In the genomic region with DNA sequence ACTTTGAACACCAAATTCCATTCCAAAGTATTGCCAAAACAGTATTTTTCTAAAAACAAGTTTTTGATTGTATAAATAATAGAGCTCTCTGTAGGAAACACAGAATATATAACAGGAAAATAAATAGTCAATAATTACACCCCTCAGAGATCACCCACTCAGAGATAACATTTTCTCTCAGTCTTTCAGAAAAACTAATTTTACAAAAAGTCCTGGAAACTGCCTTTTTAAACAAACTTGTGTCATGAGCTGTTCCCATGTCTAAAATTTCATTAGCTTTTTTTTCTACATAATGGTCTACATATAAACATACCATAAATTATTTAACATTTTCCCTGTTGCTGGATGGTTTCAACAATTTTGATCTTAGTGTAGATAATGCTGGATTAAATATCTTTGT, we compare ENCODE assay signal across 11 cellular contexts. TPM values are rescaled to one million over a fixed set of nuclear protein-coding genes. Genes with fewer than 3 reads are reported as not detected.
DNase-seq lines count a peak whose midpoint lies in the region; ATAC-seq, FAIRE-seq and TF ChIP-seq lines count a peak whose summit lies in the region.
"Had no signal": no experiment of that assay in that cellular context is flagged by ENCODE, and none has a peak within 500 bp of the region (broad histone marks: within the 10 kb centered on the region; RNA-seq: fewer than 3 reads in every experiment).

No MANE protein-coding gene starts in this region.

- CTCF ChIA-PET in HepG2 (lab: Yijun Ruan, JAX; ENCODE audit: low intra/inter-chr PET ratio, low total read pairs) (no interaction called here), WTC11 (lab: Charles Lee) (interaction anchor here (1.4 kb wide), 1 partner anchor 101 kb away, joined by 3 read pairs; no protein-coding TSS in a partner anchor)

- no peaks in the 10 kb centered on the region for H4K20me1 ChIP-seq in HepG2 (ENCODE audit: insufficient read depth, low read length)

- ATAC-seq in HepG2 (no peak), right lobe of liver (no peak), WTC11 (no peak), GM21360 (IDR thresholded peaks at IDR 0.05; ENCODE audit: unreplicated experiment) (no peak)

- peaks cover 3% of the 10 kb centered on the region; the same call in 1 of the 2 replicates for H3K27me3 Mint-ChIP-seq in WTC11 (ENCODE audit: low read depth)

- H3K36me3 Mint-ChIP-seq in WTC11, result peaks cover under 1% of the 10 kb centered on the region; the same call in 1 of the 2 replicates

- H3K79me2 ChIP-seq in HepG2 (ENCODE audit: insufficient read depth, low read length), result peaks cover 20% of the 10 kb centered on the region

- H3K27ac ChIP-seq in HepG2 (ENCODE audit: extremely low read length, insufficient read depth, low read length), result peak overlapping the region; percentile 96
- peak overlapping the region in 1 of 3 donors; percentile 87 for H3K27ac ChIP-seq in right lobe of liver
- H3K27ac ChIP-seq in muscle layer of duodenum (ENCODE audit: low read length), result peak overlapping the region; percentile 82

- H3K27me3 ChIP-seq in HepG2 (ENCODE audit: control insufficient read depth in 1 of 2, insufficient read depth in 2 of 2, low read length in 2 of 2), result no peaks in the 10 kb centered on the region; a peak in 1 of 5 replicates
- no peaks in the 10 kb centered on the region for H3K27me3 ChIP-seq in right lobe of liver
- H3K27me3 ChIP-seq in muscle layer of duodenum (ENCODE audit: low read depth, low read length), result no peaks in the 10 kb centered on the region
- H3K27me3 ChIP-seq: BE2C had no signal

- peaks cover 44% of the 10 kb centered on the region for H3K4me1 ChIP-seq in HepG2 (ENCODE audit: insufficient read depth, low read length)
- H3K4me1 ChIP-seq in right lobe of liver, result peaks cover 0 to 5% (median 0%) of the 10 kb centered on the region in 4 donors
- H3K4me1 ChIP-seq in muscle layer of duodenum (ENCODE audit: control insufficient read depth in 1 of 2, insufficient read depth in 2 of 2, low read length in 2 of 2), result peaks cover 4 to 7% of the 10 kb centered on the region in 2 donors

- in situ Hi-C loops in HepG2 (cut with HindIII; ENCODE audit: extremely low pct_ligation_motif_present, low pct_unique_long_range_greater_than_20kb), result no loop called here

- peaks cover 23% of the 10 kb centered on the region for H3K4me1 Mint-ChIP-seq in WTC11

- POLR2A ChIA-PET in HepG2 (lab: Yijun Ruan, JAX), result interaction anchor here (1.8 to 2.9 kb wide), 3 partner anchors 39 to 424 kb away, joined by 6 to 15 read pairs (median 13); a partner anchor contains a TSS
- POLR2A ChIA-PET in WTC11 (lab: Charles Lee), result interaction anchor here (1.0 kb wide), 1 partner anchor 424 kb away, joined by 3 read pairs; a partner anchor contains a TSS

- H2AFZ ChIP-seq in HepG2 (ENCODE audit: low read length), result no peak overlapping the region

- H3K9me3 ChIP-seq in HepG2 (ENCODE audit: low read length) (no peaks in the 10 kb centered on the region), right lobe of liver (no peaks in the 10 kb centered on the region), muscle layer of duodenum (ENCODE audit: control insufficient read depth in 1 of 2, low read length in 2 of 2) (no peaks in the 10 kb centered on the region)
- H3K9me3 ChIP-seq: BE2C had no signal

- no peak for TF ChIP-seq CTCF in HepG2 (CRISPR knock-in tag; IDR thresholded peaks at IDR 0.05)
- TF ChIP-seq CTCF in right lobe of liver (IDR thresholded peaks at IDR 0.05), result no peak
- no peak for TF ChIP-seq CTCF in WTC11 (IDR thresholded peaks at IDR 0.05)

- FAIRE-seq in HepG2 (lab: Jason Lieb, UNC), result no peak
- FAIRE-seq: H54 had no signal

- H3K9me3 Mint-ChIP-seq in WTC11, result no peaks in the 10 kb centered on the region

- TF ChIP-seq EP300 in HepG2 (IDR thresholded peaks at IDR 0.05; ENCODE audit: low read depth in 2 of 2, low read length in 2 of 2) (no peak), HepG2 (CRISPR knock-in tag; IDR thresholded peaks at IDR 0.05; ENCODE audit: borderline replicate concordance) (no peak)

- H3K36me3 ChIP-seq in HepG2 (replicated peaks in 1 of 2; ENCODE audit: control insufficient read depth in 1 of 2, insufficient read depth in 2 of 2, low read length in 2 of 2) (peaks cover 0 to under 1% of the 10 kb centered on the region in 2 experiments; a peak in 1 of 5 replicates), right lobe of liver (no peaks in the 10 kb centered on the region), muscle layer of duodenum (ENCODE audit: control insufficient read depth in 1 of 2, insufficient read depth in 2 of 2, low read length in 2 of 2) (no peaks in the 10 kb centered on the region)
- H3K36me3 ChIP-seq: BE2C had no signal

- peak overlapping the region; percentile 98; the same call in 1 of the 2 replicates for H3K27ac Mint-ChIP-seq in WTC11

- no peak for TF ChIP-seq RAD21 in HepG2 (CRISPR knock-in tag; IDR thresholded peaks at IDR 0.05)

- H3K9ac ChIP-seq in HepG2 (ENCODE audit: insufficient read depth, low read depth, low read length), result no peak overlapping the region

- H3K4me3 Mint-ChIP-seq in WTC11, result peak overlapping the region; percentile 82

- TF ChIP-seq POLR2A in HepG2 (IDR thresholded peaks at IDR 0.05; ENCODE audit: insufficient read depth in 1 of 2, low read depth in 2 of 2, low read length in 2 of 2) (no peak), right lobe of liver (IDR thresholded peaks at IDR 0.05) (no peak)

- peak overlapping the region; percentile 99; the same call in 1 of the 2 replicates for H3K4me2 ChIP-seq in HepG2 (ENCODE audit: low read depth, low read length)

- BruUV-seq in HepG2 (replicated peaks; lab: Mats Ljungman, UMichigan), result no TSS peak

- DNase-seq in HepG2 (ENCODE audit: low spot score), result no peak
- DNase-seq in right lobe of liver, result no peak
- no peak for DNase-seq in WTC11 (ENCODE audit: low spot score)
- no peak for DNase-seq in C1 segment of cervical spinal cord (lab: John Stamatoyannopoulos, UW)
- DNase-seq in NCI-H2171 treated with DMSO at 0.1 percent for 48 hours (lab: John Stamatoyannopoulos, UW), result no peak
- no peak for DNase-seq in stimulated activated CD4-positive, alpha-beta T cell treated with anti-CD3 and anti-CD28 coated beads, Interleukin-4, amount 100 ng/mL, for 4 hours
- DNase-seq: SIG-M5 had no signal

- intact Hi-C loops in HepG2 (cut with micrococcal nuclease; ENCODE audit: unreplicated experiment) (loop anchor here (1.0 to 5.0 kb wide), 2 partner anchors 328 to 520 kb away; no protein-coding TSS in a partner anchor), right lobe of liver (cut with DNase I) (no loop called here)

- H3K4me3 ChIP-seq in HepG2 (replicated peaks in 1 of 3; ENCODE audit: insufficient read depth in 1 of 3, low read depth in 2 of 3, low read length in 3 of 3), result peak overlapping the region in 1 of 3 experiments; percentile 70; a peak in 1 of 6 replicates
- no peak overlapping the region for H3K4me3 ChIP-seq in right lobe of liver
- H3K4me3 ChIP-seq in muscle layer of duodenum (ENCODE audit: low read depth in 1 of 2, low read length in 2 of 2), result peak overlapping the region in 1 of 2 donors; percentile 86

TF ChIP-seq in HepG2, 621 proteins besides CTCF, POLR2A, EP300 and RAD21 (continues in another document):
- TF ChIP-seq, protein P1, sequence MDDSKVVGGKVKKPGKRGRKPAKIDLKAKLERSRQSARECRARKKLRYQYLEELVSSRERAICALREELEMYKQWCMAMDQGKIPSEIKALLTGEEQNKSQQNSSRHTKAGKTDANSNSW (CRISPR knock-in tag; IDR thresholded peaks at IDR 0.05; ENCODE audit: borderline replicate concordance), result no peak
- TF ChIP-seq ZNF772 (CRISPR knock-in tag; IDR thresholded peaks at IDR 0.05) (no peak), ZNF766 (CRISPR knock-in tag; IDR thresholded peaks at IDR 0.05; ENCODE audit: borderline replicate concordance) (no peak), ZNF577 (CRISPR knock-in tag; IDR thresholded peaks at IDR 0.05; ENCODE audit: borderline replicate concordance, low read depth) (no peak), ZNF121 (CRISPR knock-in tag; IDR thresholded peaks at IDR 0.05) (no peak), SNAPC2 (CRISPR knock-in tag; IDR thresholded peaks at IDR 0.05) (no peak)

TF ChIP-seq in WTC11, 78 proteins besides CTCF, POLR2A, EP300 and RAD21 (continues in another document):
- TF ChIP-seq NR2C2 (CRISPR knock-in tag; IDR thresholded peaks at IDR 0.05), result no peak

RNA-seq across cellular contexts. Expression of a gene that starts 1.2 kb away (rescaled TPM):
- total RNA-seq in HepG2 (2016; rRNA removed; fragmentation: Illumina TruSeq; extraction: Trizol) (10.7 and 16.3 TPM in 2 replicates), right lobe of liver (1 to 10 TPM; 2.2 to 4.3 (median 3.2) TPM), WTC11 (2021) (5.8 to 11.2 TPM (median 8.5 TPM) in 3 replicates)
- total RNA-seq in HepG2 (2016; cell fraction: cytosol; rRNA removed; fragmentation: Illumina TruSeq; extraction: Trizol; ENCODE audit: low read depth), result 7.2 and 7.7 TPM in 2 replicates
- 10.5 and 14.5 TPM in 2 replicates for total RNA-seq in HepG2 (2016; cell fraction: insoluble cytoplasmic fraction; rRNA removed; fragmentation: Illumina TruSeq; extraction: Trizol)
- 7.8 and 8.5 TPM in 2 replicates for total RNA-seq in HepG2 (2016; cell fraction: membrane; rRNA removed; fragmentation: Illumina TruSeq; extraction: Trizol)
- 8.5 and 11.2 TPM in 2 replicates for total RNA-seq in HepG2 (2016; cell fraction: nucleus; rRNA removed; fragmentation: Illumina TruSeq; extraction: Trizol)
- polyA plus RNA-seq in HepG2 (2011; rRNA removed), result 9.6 and 10.1 TPM in 2 replicates
- 7.2 and 9.2 TPM in 2 replicates for polyA plus RNA-seq in HepG2 (2011; cell fraction: cytosol; rRNA removed)
- 10.9 and 12.9 TPM in 2 replicates for polyA plus RNA-seq in HepG2 (2011; cell fraction: nucleus; rRNA removed)
- 12.0 and 15.3 TPM in 2 replicates for polyA plus RNA-seq in HepG2 (2012)
- polyA plus RNA-seq in HepG2 (2016; cell fraction: cytosol; fragmentation: Illumina TruSeq; extraction: Trizol; ENCODE audit: low read depth), result 3.7 and 4.7 TPM in 2 replicates
- 16.5 and 18.2 TPM in 2 replicates for polyA plus RNA-seq in HepG2 (2016; cell fraction: insoluble cytoplasmic fraction; fragmentation: Illumina TruSeq; extraction: Trizol; ENCODE audit: low read depth)
- 5.8 and 6.6 TPM in 2 replicates for polyA plus RNA-seq in HepG2 (2016; cell fraction: membrane; fragmentation: Illumina TruSeq; extraction: Trizol; ENCODE audit: low read depth)
- 12.5 and 14.0 TPM in 2 replicates for polyA plus RNA-seq in HepG2 (2016; cell fraction: nucleus; fragmentation: Illumina TruSeq; extraction: Trizol; ENCODE audit: insufficient read depth, low read depth)
- polyA minus RNA-seq in HepG2 (2011; rRNA and poly(A)+ RNA removed; ENCODE audit: low replicate concordance), result 5.6 and 17.7 TPM in 2 replicates
- 5.4 and 5.7 TPM in 2 replicates for polyA minus RNA-seq in HepG2 (2011; cell fraction: cytosol; rRNA and poly(A)+ RNA removed)
- polyA minus RNA-seq in HepG2 (2011; cell fraction: nucleus; rRNA and poly(A)+ RNA removed), result 25.5 and 31.1 TPM in 2 replicates
